ENCODE assay signal across 8 cellular contexts in genomic region chr22:23913661-23914353, GRCh38. TPM values are rescaled to one million over a fixed set of nuclear protein-coding genes. Genes with fewer than 3 reads are reported as not detected.
DNase-seq lines count a peak whose midpoint lies in the region; ATAC-seq, FAIRE-seq and TF ChIP-seq lines count a peak whose summit lies in the region.

No MANE protein-coding gene starts in this region.

- H3K36me3 ChIP-seq in SU-DHL-6 (ENCODE audit: low read length) (no peaks in the 10 kb centered on the region), adipocyte (ENCODE audit: control insufficient read depth, insufficient read depth, low read length, severe bottlenecking) (no peaks in the 10 kb centered on the region), cardiac muscle cell (no peaks in the 10 kb centered on the region), pancreas (no peaks in the 10 kb centered on the region), tibial artery (no peaks in the 10 kb centered on the region)

- H3K4me1 ChIP-seq in adipocyte (ENCODE audit: control insufficient read depth, insufficient read depth, low read length) (peaks cover 16% of the 10 kb centered on the region), cardiac muscle cell (ENCODE audit: low read depth) (no peaks in the 10 kb centered on the region), pancreas (no peaks in the 10 kb centered on the region), tibial artery (peaks cover 0 to 7% (median 3%) of the 10 kb centered on the region in 4 donors)

- H3F3A ChIP-seq in SU-DHL-6 (ENCODE audit: insufficient read depth), result peaks cover 14% of the 10 kb centered on the region

- DNase-seq in NCI-H1417 (lab: John Stamatoyannopoulos, UW) (peak; percentile 94 to 98 (median 96)), adipocyte (ENCODE audit: low read depth) (peak; percentile 100), cardiac muscle cell (ENCODE audit: low read depth in 1 of 2, low spot score in 1 of 2) (peak; percentile 98 to 100), pancreas (peak; percentile 99 to 100 (median 100)), tibial artery (peak; percentile 100)

- H3K4me3 ChIP-seq in GM12875 (ENCODE audit: low read depth, low read length), result peak overlapping the region; percentile 86
- peak overlapping the region; percentile 88 for H3K4me3 ChIP-seq in SU-DHL-6 (ENCODE audit: insufficient read depth, low read length, poor library complexity, severe bottlenecking)
- peak overlapping the region; percentile 85 for H3K4me3 ChIP-seq in adipocyte (ENCODE audit: low read length)
- peak overlapping the region; percentile 27 for H3K4me3 ChIP-seq in cardiac muscle cell
- peak overlapping the region; percentile 15 to 53 (median 45) for H3K4me3 ChIP-seq in pancreas
- peak overlapping the region; percentile 52 to 57 for H3K4me3 ChIP-seq in tibial artery

- peak overlapping the region; percentile 66 for H3K27ac ChIP-seq in SU-DHL-6 (ENCODE audit: low read depth, low read length)
- H3K27ac ChIP-seq in cardiac muscle cell, result peak overlapping the region; percentile 67
- peak overlapping the region; percentile 36 to 86 (median 68) for H3K27ac ChIP-seq in pancreas
- peak overlapping the region; percentile 76 to 82 for H3K27ac ChIP-seq in tibial artery

- 0% methylated on average over 44 of the region's 44 CpGs for WGBS in pancreas, 2 donors

- peak overlapping the region; percentile 90 for H3K4me2 ChIP-seq in SU-DHL-6 (ENCODE audit: low read depth, low read length, poor library complexity, severe bottlenecking)

- H3K79me2 ChIP-seq in SU-DHL-6 (ENCODE audit: insufficient read depth, low read length), result no peaks in the 10 kb centered on the region

- peak overlapping the region; percentile 55 for H2AFZ ChIP-seq in SU-DHL-6 (ENCODE audit: low read depth, low read length, severe bottlenecking)

- FAIRE-seq in pancreas (lab: Jason Lieb, UNC), result peak; percentile 90

- no peaks in the 10 kb centered on the region for H4K20me1 ChIP-seq in SU-DHL-6 (ENCODE audit: low read depth, low read length)

- ATAC-seq in HG02763 (IDR thresholded peaks at IDR 0.05; ENCODE audit: unreplicated experiment), result peak; percentile 97
- ATAC-seq in pancreas, result peak; percentile 99 to 100 (median 99)

- H3K9me3 ChIP-seq in SU-DHL-6 (ENCODE audit: insufficient read depth, low read length), result no peaks in the 10 kb centered on the region
- H3K9me3 ChIP-seq in adipocyte (ENCODE audit: control insufficient read depth, low read length), result no peaks in the 10 kb centered on the region
- H3K9me3 ChIP-seq in cardiac muscle cell (ENCODE audit: low read depth), result no peaks in the 10 kb centered on the region
- no peaks in the 10 kb centered on the region for H3K9me3 ChIP-seq in pancreas
- no peaks in the 10 kb centered on the region for H3K9me3 ChIP-seq in tibial artery

- no peaks in the 10 kb centered on the region for H3K9me2 ChIP-seq in SU-DHL-6 (replicated peaks; ENCODE audit: insufficient read depth, low read length)

- intact Hi-C loops in pancreas (cut with DNase I), result no loop called here
- intact Hi-C loops in tibial artery (cut with DNase I; ENCODE audit: low total_unique reads), result no loop called here

- H3K9ac ChIP-seq in SU-DHL-6 (ENCODE audit: low read length) (peak overlapping the region; percentile 90), adipocyte (ENCODE audit: low read length) (peak overlapping the region; percentile 90)

- H3K27me3 ChIP-seq in SU-DHL-6 (ENCODE audit: low read length), result no peaks in the 10 kb centered on the region
- H3K27me3 ChIP-seq in adipocyte (replicated peaks; ENCODE audit: control insufficient read depth, insufficient read depth, low read length), result no peaks in the 10 kb centered on the region
- no peaks in the 10 kb centered on the region for H3K27me3 ChIP-seq in cardiac muscle cell
- H3K27me3 ChIP-seq in pancreas, result no peaks in the 10 kb centered on the region
- H3K27me3 ChIP-seq in tibial artery, result no peaks in the 10 kb centered on the region

- no peak for TF ChIP-seq CTCF in GM12875 (IDR thresholded peaks at IDR 0.05; ENCODE audit: borderline replicate concordance, insufficient read depth, low read depth, low read length)
- no peak for TF ChIP-seq CTCF in SU-DHL-6 (IDR thresholded peaks at IDR 0.05; ENCODE audit: insufficient read depth, low read length, poor library complexity, severe bottlenecking)
- no peak for TF ChIP-seq CTCF in cardiac muscle cell (IDR thresholded peaks at IDR 0.05; ENCODE audit: low read depth, low read length)
- TF ChIP-seq CTCF in pancreas (IDR thresholded peaks at IDR 0.05), result no peak
- TF ChIP-seq CTCF in tibial artery (IDR thresholded peaks at IDR 0.05), result no peak

RNA-seq across cellular contexts. Expression of gene MIF, which starts 19.6 kb away (rescaled TPM):
- 855 and 1,357 TPM in 2 replicates for total RNA-seq in cardiac muscle cell
- polyA plus RNA-seq in cardiac muscle cell, result 4,717 and 4,854 TPM in 2 replicates
- 100 to 1,000 TPM; 128 to 269 (median 192) TPM for total RNA-seq in pancreas
- 100 to 1,000 TPM; 353 to 476 TPM for polyA plus RNA-seq in pancreas

RNA-seq across cellular contexts. Expression of gene GSTT2B, which starts 47.2 kb away (rescaled TPM):
- total RNA-seq in cardiac muscle cell (16.9 and 25.9 TPM in 2 replicates), pancreas (10 to 100 TPM in 2 of 6 donors, 1 to 10 TPM in 4; 4.4 to 12.4 (median 9.7) TPM)
- polyA plus RNA-seq in cardiac muscle cell (28.8 and 42.8 TPM in 2 replicates), pancreas (10 to 100 TPM; 16.8 to 59.8 TPM)

RNA-seq across cellular contexts. Expression of gene DDTL, which starts 52.9 kb away (rescaled TPM):
- 3.5 and 6.6 TPM in 2 replicates for total RNA-seq in cardiac muscle cell
- polyA plus RNA-seq in cardiac muscle cell, result 11.9 and 13.8 TPM in 2 replicates
- 1 to 10 TPM in 5 of 6 donors, under 1 TPM in 1; 0.79 to 4.1 (median 1.7) TPM for total RNA-seq in pancreas
- 1 to 10 TPM; 1.4 to 2.8 TPM for polyA plus RNA-seq in pancreas

RNA-seq across cellular contexts. Expression of gene SLC2A11, which starts 56.1 kb away (rescaled TPM):
- 27.3 and 28.5 TPM in 2 replicates for total RNA-seq in cardiac muscle cell
- polyA plus RNA-seq in cardiac muscle cell, result 34.2 and 37.9 TPM in 2 replicates
- total RNA-seq in pancreas, result 10 to 100 TPM; 10.3 to 20.2 (median 14.7) TPM
- polyA plus RNA-seq in pancreas, result 10 to 100 TPM; 19.2 to 21.9 TPM

Comparison
In these comparisons a context has a peak if more than half of its experiments do, and no peak if none do; other contexts are left out.
1. Peak in every context shown above with its lines: DNase-seq, ATAC-seq, H3K4me3 ChIP-seq and H3K27ac ChIP-seq.
2. H3K4me3 ChIP-seq: peak in every context shown above with its lines; median percentile 88 in SU-DHL-6; 86 in GM12875; 85 in adipocyte; 54 in tibial artery; 45 in pancreas; 27 in cardiac muscle cell.